Comparison of ENCODE assay signal across 8 cellular contexts in genomic region chr5:65760504-65761275, GRCh38. TPM values are rescaled to one million over a fixed set of nuclear protein-coding genes. Genes with fewer than 3 reads are reported as not detected.
DNase-seq lines count a peak whose midpoint lies in the region; ATAC-seq and TF ChIP-seq lines count a peak whose summit lies in the region.

No MANE protein-coding gene starts in this region.

- no peaks in the 10 kb centered on the region for H3K4me1 ChIP-seq in psoas muscle

- ATAC-seq in GM21786 (IDR thresholded peaks at IDR 0.05; ENCODE audit: unreplicated experiment) (peak; percentile 66), psoas muscle (peak; percentile 66 to 75 (median 72)), GM18517 (IDR thresholded peaks at IDR 0.05; ENCODE audit: unreplicated experiment) (no peak), HG02610 (IDR thresholded peaks at IDR 0.05; ENCODE audit: unreplicated experiment) (no peak)

- H3K27ac ChIP-seq in psoas muscle: no peak overlapping the region

- TF ChIP-seq CTCF in epithelial cell of esophagus (IDR thresholded peaks at IDR 0.05; ENCODE audit: insufficient read depth, low read depth, low read length, missing control alignments) (peak; percentile 56), psoas muscle (IDR thresholded peaks at IDR 0.05) (peak; percentile 16)

- intact Hi-C loops in psoas muscle (cut with DNase I): no loop called here

- H3K9me3 ChIP-seq in psoas muscle: no peaks in the 10 kb centered on the region

- no peaks in the 10 kb centered on the region for H3K27me3 ChIP-seq in psoas muscle (ENCODE audit: insufficient read depth in 3 of 3, low read length in 2 of 3)

- peak; percentile 36 for DNase-seq in DMS153 (lab: John Stamatoyannopoulos, UW)
- peak in 3 of 5 experiments; percentile 29 to 84 (median 40) for DNase-seq in T-helper 2 cell
- DNase-seq in epithelial cell of esophagus (ENCODE audit: low read depth): peak; percentile 65
- DNase-seq in psoas muscle: no peak
- no peak for DNase-seq in dedifferentiated amniotic fluid mesenchymal stem cell (ENCODE audit: extremely low spot score)

- H3K4me3 ChIP-seq in epithelial cell of esophagus (ENCODE audit: low read length) (no peak overlapping the region), psoas muscle (no peak overlapping the region)

- WGBS in psoas muscle, 3 donors: 58 to 69% (median 63%) methylated on average over 2 of the region's 2 CpGs

- peaks cover 0 to 32% of the 10 kb centered on the region in 2 donors for H3K36me3 ChIP-seq in psoas muscle (ENCODE audit: insufficient read depth in 1 of 2, low read depth in 1 of 2)

RNA-seq across cellular contexts. Expression of gene NLN, which starts 38.7 kb away (rescaled TPM):
- total RNA-seq in psoas muscle: 10 to 100 TPM; 31.4 to 69.9 (median 45.1) TPM
- 10 to 100 TPM in 2 of 3 donors, 1 to 10 TPM in 1; 9.8 to 22.9 (median 11.4) TPM for polyA plus RNA-seq in psoas muscle

RNA-seq across cellular contexts. Expression of gene SGTB, which starts 38.8 kb away (rescaled TPM):
- total RNA-seq in psoas muscle: 1 to 10 TPM; 3.6 to 7.6 (median 4.1) TPM
- polyA plus RNA-seq in psoas muscle: 1 to 10 TPM in 2 of 3 donors, under 1 TPM in 1; 0.91 to 4.0 (median 1.9) TPM

Comparison
In these comparisons a context has a peak if more than half of its experiments do, and no peak if none do; other contexts are left out.
1. DNase-seq: peak in DMS153 (single experiment), T-helper 2 cell (3 of 5) and epithelial cell of esophagus (single experiment); none in psoas muscle (0 of 2) and dedifferentiated amniotic fluid mesenchymal stem cell (single experiment).
2. ATAC-seq: peak in GM21786 (single experiment) and psoas muscle (4 of 4); none in GM18517 (single experiment) and HG02610 (single experiment).